ENCODE assay signal across 16 cellular contexts in genomic region chr6:118207947-118208346, GRCh38.
A peak's percentile ranks its signal among the peaks of the same experiment; 100 is the strongest.
DNase-seq lines count a peak whose midpoint lies in the region; ATAC-seq lines count a peak whose summit lies in the region.
"Had no signal": no experiment of that assay in that cellular context is flagged by ENCODE, and none has a peak within 500 bp of the region (broad histone marks: within the 10 kb centered on the region; RNA-seq: fewer than 3 reads in every experiment).

No MANE protein-coding gene starts in this region.

- peak; percentile 97 for DNase-seq in DMS79 treated with DMSO at 0.1 percent for 48 hours (lab: John Stamatoyannopoulos, UW)
- DNase-seq in NCI-H187 (lab: John Stamatoyannopoulos, UW), result peak; percentile 19 to 25
- peak; percentile 56 for DNase-seq in NCI-H69 (lab: John Stamatoyannopoulos, UW)
- DNase-seq in stimulated activated naive B cell treated with anti-CD40 and anti-IgM and Interleukin-4, amounts not matched to agents 10 μg/mL and 1 μg/mL and 100 μg/mL, for 72 hours, result no peak
- DNase-seq in C1 segment of cervical spinal cord (lab: John Stamatoyannopoulos, UW), result no peak
- DNase-seq in COLO829 (ENCODE audit: low spot score), result no peak
- DNase-seq: COR-L47; GM23248; NCI-H1048; NCI-H2081; NK-92 treated with Interleukin-12 subunit alpha and Interleukin-12 subunit beta, amount 100 ng/mL, for 24 hours; SJCRH30; SW 1271 had no signal

- peaks cover 2% of the 10 kb centered on the region for H3K9me3 Mint-ChIP-seq in stimulated activated memory B cell treated with anti-CD40 and anti-IgM and Interleukin-4, amounts not matched to agents 10 μg/mL and 1 μg/mL and 100 μg/mL, for 72 hours
- peaks cover 0 to 2% of the 10 kb centered on the region in 2 donors for H3K9me3 Mint-ChIP-seq in stimulated activated naive B cell treated with anti-CD40 and anti-IgM and Interleukin-4, amounts not matched to agents 10 μg/mL and 1 μg/mL and 100 μg/mL, for 72 hours
- H3K9me3 Mint-ChIP-seq: T-helper 2 cell treated with Interferon-gamma antibody and Interleukin-4, amounts not matched to agents 5 μg/mL and 100 μg/mL, for 36 hours had no signal

- H3K4me3 Mint-ChIP-seq in stimulated activated memory B cell treated with anti-CD40 and anti-IgM and Interleukin-4, amounts not matched to agents 10 μg/mL and 1 μg/mL and 100 μg/mL, for 72 hours, result no peak overlapping the region
- H3K4me3 Mint-ChIP-seq in stimulated activated naive B cell treated with anti-CD40 and anti-IgM and Interleukin-4, amounts not matched to agents 10 μg/mL and 1 μg/mL and 100 μg/mL, for 72 hours, result no peak overlapping the region
- H3K4me3 Mint-ChIP-seq: T-helper 2 cell treated with Interferon-gamma antibody and Interleukin-4, amounts not matched to agents 5 μg/mL and 100 μg/mL, for 36 hours had no signal

- peak; percentile 18 for ATAC-seq in stimulated activated memory B cell treated with anti-CD40 and anti-IgM and Interleukin-4, amounts not matched to agents 10 μg/mL and 1 μg/mL and 100 μg/mL, for 72 hours
- ATAC-seq in stimulated activated naive B cell treated with anti-CD40 and anti-IgM and Interleukin-4, amounts not matched to agents 10 μg/mL and 1 μg/mL and 100 μg/mL, for 72 hours (replicated peaks), result no peak
- ATAC-seq: K562 had no signal

- no peak overlapping the region for H3K27ac Mint-ChIP-seq in stimulated activated memory B cell treated with anti-CD40 and anti-IgM and Interleukin-4, amounts not matched to agents 10 μg/mL and 1 μg/mL and 100 μg/mL, for 72 hours
- no peak overlapping the region for H3K27ac Mint-ChIP-seq in stimulated activated naive B cell treated with anti-CD40 and anti-IgM and Interleukin-4, amounts not matched to agents 10 μg/mL and 1 μg/mL and 100 μg/mL, for 72 hours
- H3K27ac Mint-ChIP-seq: T-helper 2 cell treated with Interferon-gamma antibody and Interleukin-4, amounts not matched to agents 5 μg/mL and 100 μg/mL, for 36 hours had no signal

- no peaks in the 10 kb centered on the region for H3K4me1 Mint-ChIP-seq in stimulated activated memory B cell treated with anti-CD40 and anti-IgM and Interleukin-4, amounts not matched to agents 10 μg/mL and 1 μg/mL and 100 μg/mL, for 72 hours
- H3K4me1 Mint-ChIP-seq in stimulated activated naive B cell treated with anti-CD40 and anti-IgM and Interleukin-4, amounts not matched to agents 10 μg/mL and 1 μg/mL and 100 μg/mL, for 72 hours, result no peaks in the 10 kb centered on the region

- H3K36me3 Mint-ChIP-seq in stimulated activated memory B cell treated with anti-CD40 and anti-IgM and Interleukin-4, amounts not matched to agents 10 μg/mL and 1 μg/mL and 100 μg/mL, for 72 hours, result no peaks in the 10 kb centered on the region
- H3K36me3 Mint-ChIP-seq in stimulated activated naive B cell treated with anti-CD40 and anti-IgM and Interleukin-4, amounts not matched to agents 10 μg/mL and 1 μg/mL and 100 μg/mL, for 72 hours, result no peaks in the 10 kb centered on the region

- no peaks in the 10 kb centered on the region for H3K27me3 Mint-ChIP-seq in stimulated activated memory B cell treated with anti-CD40 and anti-IgM and Interleukin-4, amounts not matched to agents 10 μg/mL and 1 μg/mL and 100 μg/mL, for 72 hours
- H3K27me3 Mint-ChIP-seq in stimulated activated naive B cell treated with anti-CD40 and anti-IgM and Interleukin-4, amounts not matched to agents 10 μg/mL and 1 μg/mL and 100 μg/mL, for 72 hours, result no peaks in the 10 kb centered on the region

Comparison
In these comparisons a context has a peak if more than half of its experiments do, and no peak if none do; other contexts are left out.
1. DNase-seq: peak in DMS79 treated with DMSO at 0.1 percent for 48 hours (single experiment), NCI-H187 (2 of 2) and NCI-H69 (single experiment); none in stimulated activated naive B cell treated with anti-CD40 and anti-IgM and Interleukin-4, amounts not matched to agents 10 μg/mL and 1 μg/mL and 100 μg/mL, for 72 hours (single experiment), C1 segment of cervical spinal cord (0 of 14) and COLO829 (single experiment).